Comparison of ENCODE assay signal across 1 cellular context in genomic region chr6:28943557-28944411, GRCh38.
TF ChIP-seq lines count a peak whose summit lies in the region.

No MANE protein-coding gene starts in this region.

TF ChIP-seq in K562, 482 proteins besides CTCF, POLR2A, EP300 and RAD21 (continued from another document and continues in another):
- TF ChIP-seq NEUROD1 (IDR thresholded peaks at IDR 0.05; ENCODE audit: borderline replicate concordance, low read depth, low read length, partially characterized antibody) (peak; percentile 53), ATF7 (IDR thresholded peaks at IDR 0.05) (peak; percentile 78), RNF2 (IDR thresholded peaks at IDR 0.05) (peak; percentile 76; the same call in 1 of the 2 replicates), BRD4 (IDR thresholded peaks at IDR 0.05) (peak; percentile 65; the same call in 1 of the 2 replicates), PRDM10 (IDR thresholded peaks at IDR 0.05; ENCODE audit: partially characterized antibody) (peak; percentile 78), SP1 (CRISPR knock-in tag; IDR thresholded peaks at IDR 0.05) (peak; percentile 58; the same call in 1 of the 2 replicates), L3MBTL2 (IDR thresholded peaks at IDR 0.05) (peak; percentile 67), ARID1B (IDR thresholded peaks at IDR 0.05) (peak; percentile 5; the same call in 1 of the 2 replicates), NR2C2 (CRISPR knock-in tag; IDR thresholded peaks at IDR 0.05) (no peak; the same call in 1 of the 2 replicates), NR2C2 (tag; IDR thresholded peaks at IDR 0.05) (no peak), NFXL1 (CRISPR knock-in tag; IDR thresholded peaks at IDR 0.05) (no peak), SRF (CRISPR knock-in tag; IDR thresholded peaks at IDR 0.05) (no peak; a peak in 1 of 4 replicates), RBM39 (optimal IDR thresholded peaks at IDR 0.05; ENCODE audit: low read depth, low read length) (no peak), ZNF589 (CRISPR knock-in tag; IDR thresholded peaks at IDR 0.05; ENCODE audit: low read depth) (no peak; the same call in 1 of the 2 replicates), ZBTB43 (CRISPR knock-in tag; IDR thresholded peaks at IDR 0.05) (no peak), NFATC3 (IDR thresholded peaks at IDR 0.05) (peak; percentile 23; the same call in 1 of the 2 replicates), TRIM24 (IDR thresholded peaks at IDR 0.05) (no peak), TAF15 (IDR thresholded peaks at IDR 0.05; ENCODE audit: low read depth, low read length) (no peak), TOE1 (IDR thresholded peaks at IDR 0.05; ENCODE audit: borderline replicate concordance) (peak; percentile 43), TOE1 (CRISPR knock-in tag; IDR thresholded peaks at IDR 0.05; ENCODE audit: borderline replicate concordance, low read depth) (no peak), ZNF316 (IDR thresholded peaks at IDR 0.05) (0 out of 2 replicates have a peak, but pooled peaks have one; percentile 32), REST (CRISPR knock-in tag; IDR thresholded peaks at IDR 0.05; ENCODE audit: low read depth) (peak; percentile 71; the same call in 1 of the 2 replicates), TCF3 (CRISPR knock-in tag; IDR thresholded peaks at IDR 0.05) (no peak; the same call in 1 of the 2 replicates), HDGF (IDR thresholded peaks at IDR 0.05) (no peak), SIN3A (IDR thresholded peaks at IDR 0.05; ENCODE audit: borderline replicate concordance in 2 of 2, control insufficient read depth in 1 of 2, low read depth in 2 of 2, low read length in 2 of 2) (peak in 1 of 2 experiments; percentile 19; a peak in 1 of 4 replicates), PTRF (tag; IDR thresholded peaks at IDR 0.05) (no peak), CREM (IDR thresholded peaks at IDR 0.05; ENCODE audit: low read depth) (peak; percentile 91), RCOR1 (IDR thresholded peaks at IDR 0.05; ENCODE audit: borderline replicate concordance in 1 of 2, low read depth in 2 of 2, low read length in 2 of 2) (peak in 1 of 2 experiments; percentile 81; a peak in 2 of 4 replicates), HDAC1 (IDR thresholded peaks at IDR 0.05) (peak in 1 of 2 experiments; percentile 83; a peak in 1 of 4 replicates), TEAD1 (CRISPR knock-in tag; IDR thresholded peaks at IDR 0.05) (peak; percentile 11 to 69; a peak in 1 of 4 replicates), ARNT (IDR thresholded peaks at IDR 0.05) (peak in 1 of 2 experiments; percentile 85), ZBTB1 (CRISPR knock-in tag; IDR thresholded peaks at IDR 0.05; ENCODE audit: borderline replicate concordance, low read depth) (no peak; the same call in 1 of the 2 replicates), CHCHD3 (CRISPR knock-in tag; IDR thresholded peaks at IDR 0.05) (no peak), ARID2 (IDR thresholded peaks at IDR 0.05) (no peak)
- TF ChIP-seq, protein P1, sequence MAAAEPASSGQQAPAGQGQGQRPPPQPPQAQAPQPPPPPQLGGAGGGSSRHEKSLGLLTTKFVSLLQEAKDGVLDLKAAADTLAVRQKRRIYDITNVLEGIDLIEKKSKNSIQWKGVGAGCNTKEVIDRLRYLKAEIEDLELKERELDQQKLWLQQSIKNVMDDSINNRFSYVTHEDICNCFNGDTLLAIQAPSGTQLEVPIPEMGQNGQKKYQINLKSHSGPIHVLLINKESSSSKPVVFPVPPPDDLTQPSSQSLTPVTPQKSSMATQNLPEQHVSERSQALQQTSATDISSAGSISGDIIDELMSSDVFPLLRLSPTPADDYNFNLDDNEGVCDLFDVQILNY (CRISPR knock-in tag; IDR thresholded peaks at IDR 0.05) = no peak
- TF ChIP-seq, protein P2, sequence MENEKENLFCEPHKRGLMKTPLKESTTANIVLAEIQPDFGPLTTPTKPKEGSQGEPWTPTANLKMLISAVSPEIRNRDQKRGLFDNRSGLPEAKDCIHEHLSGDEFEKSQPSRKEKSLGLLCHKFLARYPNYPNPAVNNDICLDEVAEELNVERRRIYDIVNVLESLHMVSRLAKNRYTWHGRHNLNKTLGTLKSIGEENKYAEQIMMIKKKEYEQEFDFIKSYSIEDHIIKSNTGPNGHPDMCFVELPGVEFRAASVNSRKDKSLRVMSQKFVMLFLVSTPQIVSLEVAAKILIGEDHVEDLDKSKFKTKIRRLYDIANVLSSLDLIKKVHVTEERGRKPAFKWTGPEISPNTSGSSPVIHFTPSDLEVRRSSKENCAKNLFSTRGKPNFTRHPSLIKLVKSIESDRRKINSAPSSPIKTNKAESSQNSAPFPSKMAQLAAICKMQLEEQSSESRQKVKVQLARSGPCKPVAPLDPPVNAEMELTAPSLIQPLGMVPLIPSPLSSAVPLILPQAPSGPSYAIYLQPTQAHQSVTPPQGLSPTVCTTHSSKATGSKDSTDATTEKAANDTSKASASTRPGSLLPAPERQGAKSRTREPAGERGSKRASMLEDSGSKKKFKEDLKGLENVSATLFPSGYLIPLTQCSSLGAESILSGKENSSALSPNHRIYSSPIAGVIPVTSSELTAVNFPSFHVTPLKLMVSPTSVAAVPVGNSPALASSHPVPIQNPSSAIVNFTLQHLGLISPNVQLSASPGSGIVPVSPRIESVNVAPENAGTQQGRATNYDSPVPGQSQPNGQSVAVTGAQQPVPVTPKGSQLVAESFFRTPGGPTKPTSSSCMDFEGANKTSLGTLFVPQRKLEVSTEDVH (IDR thresholded peaks at IDR 0.05; ENCODE audit: low read depth, partially characterized antibody) = peak; percentile 53
- TF ChIP-seq, protein P3, sequence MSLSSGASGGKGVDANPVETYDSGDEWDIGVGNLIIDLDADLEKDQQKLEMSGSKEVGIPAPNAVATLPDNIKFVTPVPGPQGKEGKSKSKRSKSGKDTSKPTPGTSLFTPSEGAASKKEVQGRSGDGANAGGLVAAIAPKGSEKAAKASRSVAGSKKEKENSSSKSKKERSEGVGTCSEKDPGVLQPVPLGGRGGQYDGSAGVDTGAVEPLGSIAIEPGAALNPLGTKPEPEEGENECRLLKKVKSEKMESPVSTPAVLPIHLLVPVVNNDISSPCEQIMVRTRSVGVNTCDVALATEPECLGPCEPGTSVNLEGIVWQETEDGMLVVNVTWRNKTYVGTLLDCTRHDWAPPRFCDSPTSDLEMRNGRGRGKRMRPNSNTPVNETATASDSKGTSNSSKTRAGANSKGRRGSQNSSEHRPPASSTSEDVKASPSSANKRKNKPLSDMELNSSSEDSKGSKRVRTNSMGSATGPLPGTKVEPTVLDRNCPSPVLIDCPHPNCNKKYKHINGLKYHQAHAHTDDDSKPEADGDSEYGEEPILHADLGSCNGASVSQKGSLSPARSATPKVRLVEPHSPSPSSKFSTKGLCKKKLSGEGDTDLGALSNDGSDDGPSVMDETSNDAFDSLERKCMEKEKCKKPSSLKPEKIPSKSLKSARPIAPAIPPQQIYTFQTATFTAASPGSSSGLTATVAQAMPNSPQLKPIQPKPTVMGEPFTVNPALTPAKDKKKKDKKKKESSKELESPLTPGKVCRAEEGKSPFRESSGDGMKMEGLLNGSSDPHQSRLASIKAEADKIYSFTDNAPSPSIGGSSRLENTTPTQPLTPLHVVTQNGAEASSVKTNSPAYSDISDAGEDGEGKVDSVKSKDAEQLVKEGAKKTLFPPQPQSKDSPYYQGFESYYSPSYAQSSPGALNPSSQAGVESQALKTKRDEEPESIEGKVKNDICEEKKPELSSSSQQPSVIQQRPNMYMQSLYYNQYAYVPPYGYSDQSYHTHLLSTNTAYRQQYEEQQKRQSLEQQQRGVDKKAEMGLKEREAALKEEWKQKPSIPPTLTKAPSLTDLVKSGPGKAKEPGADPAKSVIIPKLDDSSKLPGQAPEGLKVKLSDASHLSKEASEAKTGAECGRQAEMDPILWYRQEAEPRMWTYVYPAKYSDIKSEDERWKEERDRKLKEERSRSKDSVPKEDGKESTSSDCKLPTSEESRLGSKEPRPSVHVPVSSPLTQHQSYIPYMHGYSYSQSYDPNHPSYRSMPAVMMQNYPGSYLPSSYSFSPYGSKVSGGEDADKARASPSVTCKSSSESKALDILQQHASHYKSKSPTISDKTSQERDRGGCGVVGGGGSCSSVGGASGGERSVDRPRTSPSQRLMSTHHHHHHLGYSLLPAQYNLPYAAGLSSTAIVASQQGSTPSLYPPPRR (CRISPR knock-in tag; IDR thresholded peaks at IDR 0.05; ENCODE audit: borderline replicate concordance) = 0 out of 2 replicates have a peak, but pooled peaks have one; percentile 5
- TF ChIP-seq, protein P4, sequence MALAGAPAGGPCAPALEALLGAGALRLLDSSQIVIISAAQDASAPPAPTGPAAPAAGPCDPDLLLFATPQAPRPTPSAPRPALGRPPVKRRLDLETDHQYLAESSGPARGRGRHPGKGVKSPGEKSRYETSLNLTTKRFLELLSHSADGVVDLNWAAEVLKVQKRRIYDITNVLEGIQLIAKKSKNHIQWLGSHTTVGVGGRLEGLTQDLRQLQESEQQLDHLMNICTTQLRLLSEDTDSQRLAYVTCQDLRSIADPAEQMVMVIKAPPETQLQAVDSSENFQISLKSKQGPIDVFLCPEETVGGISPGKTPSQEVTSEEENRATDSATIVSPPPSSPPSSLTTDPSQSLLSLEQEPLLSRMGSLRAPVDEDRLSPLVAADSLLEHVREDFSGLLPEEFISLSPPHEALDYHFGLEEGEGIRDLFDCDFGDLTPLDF (CRISPR knock-in tag; IDR thresholded peaks at IDR 0.05) = no peak
- TF ChIP-seq, protein P5, sequence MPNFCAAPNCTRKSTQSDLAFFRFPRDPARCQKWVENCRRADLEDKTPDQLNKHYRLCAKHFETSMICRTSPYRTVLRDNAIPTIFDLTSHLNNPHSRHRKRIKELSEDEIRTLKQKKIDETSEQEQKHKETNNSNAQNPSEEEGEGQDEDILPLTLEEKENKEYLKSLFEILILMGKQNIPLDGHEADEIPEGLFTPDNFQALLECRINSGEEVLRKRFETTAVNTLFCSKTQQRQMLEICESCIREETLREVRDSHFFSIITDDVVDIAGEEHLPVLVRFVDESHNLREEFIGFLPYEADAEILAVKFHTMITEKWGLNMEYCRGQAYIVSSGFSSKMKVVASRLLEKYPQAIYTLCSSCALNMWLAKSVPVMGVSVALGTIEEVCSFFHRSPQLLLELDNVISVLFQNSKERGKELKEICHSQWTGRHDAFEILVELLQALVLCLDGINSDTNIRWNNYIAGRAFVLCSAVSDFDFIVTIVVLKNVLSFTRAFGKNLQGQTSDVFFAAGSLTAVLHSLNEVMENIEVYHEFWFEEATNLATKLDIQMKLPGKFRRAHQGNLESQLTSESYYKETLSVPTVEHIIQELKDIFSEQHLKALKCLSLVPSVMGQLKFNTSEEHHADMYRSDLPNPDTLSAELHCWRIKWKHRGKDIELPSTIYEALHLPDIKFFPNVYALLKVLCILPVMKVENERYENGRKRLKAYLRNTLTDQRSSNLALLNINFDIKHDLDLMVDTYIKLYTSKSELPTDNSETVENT (CRISPR knock-in tag; IDR thresholded peaks at IDR 0.05) = peak; percentile 62; the same call in 1 of the 2 replicates
